In the genomic region with DNA sequence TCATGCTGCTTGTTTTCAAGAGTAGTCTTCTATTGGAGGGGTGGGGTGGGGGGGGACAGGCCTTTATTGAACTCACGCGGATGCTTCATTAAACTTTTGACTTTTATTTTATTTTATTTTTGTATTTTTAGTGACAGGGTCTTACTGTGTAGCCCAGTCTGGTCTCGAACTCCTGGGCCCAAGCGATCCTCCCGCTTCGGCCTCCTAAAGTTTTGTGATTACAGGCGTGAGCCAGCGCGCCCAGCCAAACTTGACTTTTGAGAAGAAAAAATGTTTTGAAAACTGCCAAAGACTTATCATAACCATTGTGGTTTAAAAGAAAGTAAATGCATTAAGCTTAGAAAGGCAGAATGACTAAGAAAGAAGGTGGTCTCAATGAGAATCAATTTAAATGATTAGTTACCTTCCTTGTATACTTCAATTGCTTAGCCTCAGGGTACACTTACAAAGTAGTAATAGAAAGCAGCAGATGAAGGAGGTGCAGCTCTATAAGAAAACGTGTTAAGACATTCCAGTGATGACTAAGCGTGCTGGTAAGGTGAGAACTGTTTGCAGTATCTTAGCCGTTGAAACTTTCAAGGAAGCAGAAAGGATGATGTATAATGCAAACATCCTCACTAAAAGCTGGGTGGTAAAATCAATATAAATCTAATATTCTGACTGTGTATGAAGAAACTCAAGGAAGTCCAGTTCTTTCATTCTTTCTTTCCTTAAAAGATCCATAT, we compare ENCODE assay signal across 8 cellular contexts.
DNase-seq lines count a peak whose midpoint lies in the region; ATAC-seq and TF ChIP-seq lines count a peak whose summit lies in the region.

No MANE protein-coding gene starts in this region.

- no peak overlapping the region for H3K9ac ChIP-seq in parathyroid adenoma

- peak overlapping the region; percentile 68 for H3K4me2 ChIP-seq in parathyroid adenoma (ENCODE audit: low read length)

- no peaks in the 10 kb centered on the region for H3K9me3 ChIP-seq in parathyroid adenoma (ENCODE audit: control insufficient read depth, low read length)

- ATAC-seq in GM18907 (IDR thresholded peaks at IDR 0.05; ENCODE audit: unreplicated experiment) (no peak), GM21423 (IDR thresholded peaks at IDR 0.05; ENCODE audit: unreplicated experiment) (no peak)

- no peak overlapping the region for H2AFZ ChIP-seq in parathyroid adenoma

- H3K79me2 ChIP-seq in parathyroid adenoma: peaks cover 40% of the 10 kb centered on the region

- no peaks in the 10 kb centered on the region for H3K27me3 ChIP-seq in parathyroid adenoma (ENCODE audit: control insufficient read depth, insufficient read depth, low read length)

- peak; percentile 11 for DNase-seq in DMS53 (lab: John Stamatoyannopoulos, UW)
- no peak for DNase-seq in DMS53 treated with DMSO at 0.1 percent for 48 hours (lab: John Stamatoyannopoulos, UW; ENCODE audit: unreplicated experiment)
- peak; percentile 89 for DNase-seq in RKO (ENCODE audit: low spot score)
- DNase-seq in epithelial cell of prostate (ENCODE audit: low read depth, low spot score): peak; percentile 94
- DNase-seq in MV-4-11 (lab: John Stamatoyannopoulos, UW): no peak

- no peak for TF ChIP-seq CTCF in parathyroid adenoma (IDR thresholded peaks at IDR 0.05)

- H3K36me3 ChIP-seq in parathyroid adenoma (ENCODE audit: control insufficient read depth, insufficient read depth, low read length): no peaks in the 10 kb centered on the region

- peaks cover 9% of the 10 kb centered on the region for H3K4me1 ChIP-seq in parathyroid adenoma

- H3K27ac ChIP-seq in epithelial cell of prostate (peak overlapping the region; percentile 92), parathyroid adenoma (no peak overlapping the region)

- H3K4me3 ChIP-seq in parathyroid adenoma (ENCODE audit: low read depth, low read length): no peak overlapping the region

Comparison
In these comparisons a context has a peak if more than half of its experiments do, and no peak if none do; other contexts are left out.
1. DNase-seq: peak in DMS53 (single experiment), RKO (single experiment) and epithelial cell of prostate (single experiment); none in DMS53 treated with DMSO at 0.1 percent for 48 hours (single experiment) and MV-4-11 (single experiment).